ENCODE assay signal across 15 cellular contexts in genomic region chr12:100986595-100987547, GRCh38.
DNase-seq lines count a peak whose midpoint lies in the region; ATAC-seq and TF ChIP-seq lines count a peak whose summit lies in the region.
"Had no signal": no experiment of that assay in that cellular context is flagged by ENCODE, and none has a peak within 500 bp of the region (broad histone marks: within the 10 kb centered on the region; RNA-seq: fewer than 3 reads in every experiment).

No MANE protein-coding gene starts in this region.

- H3K4me1 ChIP-seq in adipocyte (ENCODE audit: control insufficient read depth, insufficient read depth, low read length) (peaks cover 23% of the 10 kb centered on the region), urinary bladder (ENCODE audit: insufficient read depth) (no peaks in the 10 kb centered on the region), MM.1S (ENCODE audit: low read length) (peaks cover 9% of the 10 kb centered on the region)

- DNase-seq in left cardiac atrium = no peak
- no peak for DNase-seq in Right ventricle myocardium superior
- DNase-seq in adipocyte (ENCODE audit: low read depth) = peak; percentile 28
- peak; percentile 18 for DNase-seq in iris pigment epithelial cell (ENCODE audit: low read depth)
- no peak for DNase-seq in MM.1S
- DNase-seq: activated CD4-positive, alpha-beta T cell treated with anti-CD3 and anti-CD28 coated beads, Interleukin-2, amount 10 ng/mL, durations not matched to agents 24 days and 14 days; activated effector memory CD4-positive, alpha-beta T cell treated with Interleukin-2 at 50 U/mL for 16 hours; DMS79; natural killer cell had no signal

- TF ChIP-seq CTCF in MM.1S (IDR thresholded peaks at IDR 0.05; ENCODE audit: low read length) = no peak

- no peaks in the 10 kb centered on the region for H3K79me2 ChIP-seq in MM.1S (ENCODE audit: low read length)

- H3K4me2 ChIP-seq in MM.1S (ENCODE audit: low read depth, low read length) = no peak overlapping the region

- H3K9me2 ChIP-seq in MM.1S (replicated peaks; ENCODE audit: insufficient read depth, low read length) = no peaks in the 10 kb centered on the region

- H3K27me3 ChIP-seq in adipocyte (replicated peaks; ENCODE audit: control insufficient read depth, insufficient read depth, low read length) = no peaks in the 10 kb centered on the region
- H3K27me3 ChIP-seq in MM.1S (replicated peaks; ENCODE audit: insufficient read depth, low read length) = peaks cover 21% of the 10 kb centered on the region

- H3K27ac ChIP-seq in urinary bladder (ENCODE audit: low read depth) = peak overlapping the region; percentile 25
- no peak overlapping the region for H3K27ac ChIP-seq in MM.1S (ENCODE audit: low read length)
- H3K27ac ChIP-seq: epithelial cell of prostate had no signal

- H2AFZ ChIP-seq in MM.1S (ENCODE audit: low read length) = no peak overlapping the region

- H3F3A ChIP-seq in MM.1S (ENCODE audit: insufficient read depth, low read length) = peaks cover 10% of the 10 kb centered on the region

- ATAC-seq in left cardiac atrium = peak; percentile 41 to 56
- ATAC-seq in Right ventricle myocardium superior (ENCODE audit: poor library complexity) = no peak
- no peak for ATAC-seq in HG03025 (IDR thresholded peaks at IDR 0.05; ENCODE audit: low FRiP score, unreplicated experiment)
- ATAC-seq in GM18517 (IDR thresholded peaks at IDR 0.05; ENCODE audit: unreplicated experiment) = no peak
- ATAC-seq: natural killer cell, T-cell had no signal

- peak overlapping the region; percentile 72 for H3K9ac ChIP-seq in adipocyte (ENCODE audit: low read length)
- no peak overlapping the region for H3K9ac ChIP-seq in MM.1S (ENCODE audit: low read length)

- peak overlapping the region; percentile 28 for H3K4me3 ChIP-seq in adipocyte (ENCODE audit: low read length)
- no peak overlapping the region for H3K4me3 ChIP-seq in urinary bladder (ENCODE audit: low read depth, low read length)
- H3K4me3 ChIP-seq in MM.1S (ENCODE audit: low read length) = no peak overlapping the region
- H3K4me3 ChIP-seq: K562 had no signal

- H3K9me3 ChIP-seq in adipocyte (ENCODE audit: control insufficient read depth, low read length) (no peaks in the 10 kb centered on the region), MM.1S (replicated peaks; ENCODE audit: insufficient read depth, low read length) (no peaks in the 10 kb centered on the region)

- 44% methylated on average over 8 of the region's 8 CpGs for WGBS in urinary bladder

- intact Hi-C loops in left cardiac atrium (cut with DNase I) (no loop called here), Right ventricle myocardium superior (cut with DNase I) (no loop called here)

- H3K36me3 ChIP-seq in adipocyte (ENCODE audit: control insufficient read depth, insufficient read depth, low read length, severe bottlenecking) (no peaks in the 10 kb centered on the region), urinary bladder (ENCODE audit: insufficient read depth) (no peaks in the 10 kb centered on the region), MM.1S (replicated peaks; ENCODE audit: insufficient read depth, low read length) (no peaks in the 10 kb centered on the region)

- H4K20me1 ChIP-seq in MM.1S (ENCODE audit: insufficient read depth, low read length) = no peaks in the 10 kb centered on the region

Comparison
In these comparisons a context has a peak if more than half of its experiments do, and no peak if none do; other contexts are left out.
1. ATAC-seq: peak in left cardiac atrium (2 of 2); none in Right ventricle myocardium superior (single experiment), HG03025 (single experiment) and GM18517 (single experiment).
2. DNase-seq: peak in adipocyte (single experiment) and iris pigment epithelial cell (single experiment); none in left cardiac atrium (single experiment), Right ventricle myocardium superior (single experiment) and MM.1S (single experiment).